ENCODE assay signal across 1 cellular context in the genomic region with DNA sequence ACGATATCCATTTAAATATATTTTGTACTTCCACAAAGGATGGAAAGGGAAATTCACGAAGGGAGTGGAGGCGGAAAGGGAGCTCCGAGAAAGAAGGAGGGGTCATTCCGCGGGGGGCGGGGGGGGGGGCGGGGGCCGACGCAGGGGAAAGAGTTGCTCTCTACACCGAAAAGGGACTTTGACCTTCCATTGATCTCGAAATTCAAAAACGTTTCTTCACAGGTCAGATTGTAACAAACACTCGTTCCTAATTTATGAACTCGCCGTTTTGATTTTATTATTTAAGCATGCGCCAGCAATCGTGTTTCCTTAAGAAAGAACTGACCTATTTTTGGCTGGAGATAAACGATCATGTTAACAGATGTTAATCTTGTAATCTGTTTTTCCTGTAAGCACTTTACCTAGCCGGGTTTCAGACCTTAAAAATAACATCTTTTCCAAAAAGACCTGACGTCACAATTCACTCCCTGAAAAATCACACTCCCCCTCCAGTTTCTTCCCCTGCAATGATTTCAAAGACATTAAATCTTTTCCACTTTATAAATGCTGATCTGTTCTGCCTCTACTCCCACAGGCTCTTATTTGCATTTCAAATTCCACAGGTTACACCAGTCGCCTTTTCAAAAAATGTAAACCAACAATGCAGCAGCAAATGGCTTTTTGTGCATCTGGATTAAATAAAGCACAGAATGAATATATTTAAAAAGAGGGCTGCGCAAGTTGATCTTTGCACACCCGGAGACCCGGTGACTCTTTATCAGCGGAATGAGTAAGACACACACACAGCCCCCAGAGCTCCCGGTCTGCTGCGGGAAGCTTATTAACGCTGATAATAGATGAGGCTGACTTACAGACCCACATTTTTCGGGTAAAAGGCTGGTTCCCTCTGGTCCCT.
A peak's percentile ranks its signal among the peaks of the same experiment; 100 is the strongest.
TF ChIP-seq lines count a peak whose summit lies in the region.

No MANE protein-coding gene starts in this region.

TF ChIP-seq in K562, 482 proteins besides CTCF, POLR2A, EP300 and RAD21:
- TF ChIP-seq, protein P1, sequence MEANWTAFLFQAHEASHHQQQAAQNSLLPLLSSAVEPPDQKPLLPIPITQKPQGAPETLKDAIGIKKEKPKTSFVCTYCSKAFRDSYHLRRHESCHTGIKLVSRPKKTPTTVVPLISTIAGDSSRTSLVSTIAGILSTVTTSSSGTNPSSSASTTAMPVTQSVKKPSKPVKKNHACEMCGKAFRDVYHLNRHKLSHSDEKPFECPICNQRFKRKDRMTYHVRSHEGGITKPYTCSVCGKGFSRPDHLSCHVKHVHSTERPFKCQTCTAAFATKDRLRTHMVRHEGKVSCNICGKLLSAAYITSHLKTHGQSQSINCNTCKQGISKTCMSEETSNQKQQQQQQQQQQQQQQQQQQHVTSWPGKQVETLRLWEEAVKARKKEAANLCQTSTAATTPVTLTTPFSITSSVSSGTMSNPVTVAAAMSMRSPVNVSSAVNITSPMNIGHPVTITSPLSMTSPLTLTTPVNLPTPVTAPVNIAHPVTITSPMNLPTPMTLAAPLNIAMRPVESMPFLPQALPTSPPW (CRISPR knock-in tag; IDR thresholded peaks at IDR 0.05): peak; percentile 91
- TF ChIP-seq SREBF2 (CRISPR knock-in tag; IDR thresholded peaks at IDR 0.05) (no peak), ZKSCAN1 (IDR thresholded peaks at IDR 0.05; ENCODE audit: low read depth, low read length) (no peak), NFRKB (IDR thresholded peaks at IDR 0.05; ENCODE audit: low read depth) (no peak), NRF1 (conservative IDR thresholded peaks at IDR 0.05 in 1 of 2, IDR thresholded peaks at IDR 0.05 in 1 of 2) (peak; percentile 41 to 46), CBX5 (IDR thresholded peaks at IDR 0.05; ENCODE audit: borderline replicate concordance, low read depth) (no peak)
